In the genomic region with DNA sequence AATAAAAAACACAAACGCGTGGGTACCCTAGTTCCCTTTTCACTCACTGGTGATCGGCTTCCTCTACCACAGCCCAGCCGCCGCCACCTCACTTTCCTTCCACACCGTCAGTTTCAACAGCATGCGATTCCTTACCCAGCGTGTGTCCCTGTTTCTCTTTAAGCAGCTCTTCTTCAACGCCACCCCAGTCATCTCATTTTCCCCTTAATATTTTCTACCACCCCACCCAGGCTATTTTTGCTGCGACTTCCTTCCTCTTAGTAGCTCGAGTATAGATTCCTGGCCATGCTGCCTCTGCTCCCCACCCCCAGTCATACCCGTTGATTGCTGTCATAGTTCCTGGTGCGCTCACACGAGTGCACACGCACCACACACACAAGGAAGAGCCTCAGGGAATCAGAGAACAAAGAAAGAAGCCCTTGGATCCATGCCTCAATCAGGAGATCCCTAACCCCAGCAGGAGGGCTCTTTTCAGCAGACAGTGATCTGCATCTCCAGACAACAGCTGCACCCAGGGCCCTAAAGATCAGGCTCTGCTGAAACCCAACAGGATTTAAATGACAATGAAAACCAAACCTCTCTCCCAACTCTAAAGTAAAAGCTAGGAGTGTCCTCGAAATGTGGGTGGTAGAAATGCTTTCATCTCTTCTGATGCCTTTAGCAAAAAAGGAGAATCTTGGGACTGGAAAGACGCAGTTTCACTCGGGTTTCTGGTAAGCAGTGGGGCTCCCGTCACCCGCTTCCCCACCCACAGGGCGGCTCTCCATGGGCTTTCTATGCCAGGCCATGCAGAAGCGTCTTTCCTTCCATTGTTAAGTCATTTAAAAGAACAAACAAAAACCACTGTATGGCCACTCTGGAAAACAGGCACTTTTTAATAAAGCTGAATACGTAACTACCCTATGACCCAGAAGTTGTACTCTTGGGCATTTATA, we compare ENCODE assay signal across 8 cellular contexts. TPM values are rescaled to one million over a fixed set of nuclear protein-coding genes. Genes with fewer than 3 reads are reported as not detected.
A peak's percentile ranks its signal among the peaks of the same experiment; 100 is the strongest.
DNase-seq lines count a peak whose midpoint lies in the region; ATAC-seq, FAIRE-seq and TF ChIP-seq lines count a peak whose summit lies in the region.

No MANE protein-coding gene starts in this region.

- H3K4me3 Mint-ChIP-seq in T-cell = peak overlapping the region; percentile 81 to 85 (median 83)
- H3K4me3 Mint-ChIP-seq in central memory CD8-positive, alpha-beta T cell = peak overlapping the region; percentile 83

- FAIRE-seq in kidney (lab: Jason Lieb, UNC) = no peak

- intact Hi-C loops in kidney (cut with DNase I) = no loop called here

- H3K27me3 ChIP-seq in MG63 = no peaks in the 10 kb centered on the region

- peaks cover 30% of the 10 kb centered on the region for H3K36me3 Mint-ChIP-seq in T-cell
- H3K36me3 Mint-ChIP-seq in central memory CD8-positive, alpha-beta T cell (ENCODE audit: insufficient read depth) = peaks cover 33% of the 10 kb centered on the region

- ATAC-seq in T-cell (replicated peaks in 1 of 4) (peak; percentile 45 to 68 (median 55)), GM18520 (IDR thresholded peaks at IDR 0.05; ENCODE audit: unreplicated experiment) (no peak)
- ATAC-seq in central memory CD8-positive, alpha-beta T cell (replicated peaks; ENCODE audit: extremely low read depth, poor library complexity, severe bottlenecking) = peak; percentile 61

- H3K27me3 Mint-ChIP-seq in T-cell = no peaks in the 10 kb centered on the region
- H3K27me3 Mint-ChIP-seq in central memory CD8-positive, alpha-beta T cell = no peaks in the 10 kb centered on the region

- H3K36me3 ChIP-seq in MG63 (peaks cover 26% of the 10 kb centered on the region), kidney (ENCODE audit: control insufficient read depth in 1 of 2, insufficient read depth in 2 of 2, low read length in 2 of 2) (peaks cover 8 to 9% of the 10 kb centered on the region in 2 donors)

- POLR2A ChIA-PET in T-cell (lab: Charles Lee) = interaction anchor here (0.5 to 1.4 kb wide), 6 partner anchors 21 to 119 kb away, joined by 3 to 5 read pairs (median 4); a partner anchor contains a TSS

- DNase-seq in ELF-1 (ENCODE audit: low read depth, low spot score) (peak; percentile 98), MG63 (peak; percentile 76), T-cell (peak in 15 of 34 experiments; percentile 22 to 50 (median 35)), kidney (peak; percentile 86)
- no peak for DNase-seq in central memory CD8-positive, alpha-beta T cell (ENCODE audit: low spot score in 2 of 2)
- peak; percentile 56 for DNase-seq in stimulated activated CD4-positive, alpha-beta T cell treated with anti-CD3 and anti-CD28 coated beads, Interleukin-1b, Interleukin-23, amount 100 ng/mL, for 48 hours
- no peak for DNase-seq in effector CD4-positive, alpha-beta T cell

- no peaks in the 10 kb centered on the region for H3K9me3 Mint-ChIP-seq in T-cell
- no peaks in the 10 kb centered on the region for H3K9me3 Mint-ChIP-seq in central memory CD8-positive, alpha-beta T cell

- H3K9me3 ChIP-seq in MG63 (no peaks in the 10 kb centered on the region), kidney (ENCODE audit: control insufficient read depth in 1 of 2, low read length in 2 of 2) (no peaks in the 10 kb centered on the region)

- peak overlapping the region; percentile 97 to 99 for H3K27ac Mint-ChIP-seq in T-cell
- H3K27ac Mint-ChIP-seq in central memory CD8-positive, alpha-beta T cell (ENCODE audit: low read depth) = peak overlapping the region; percentile 91

- no peak overlapping the region for H3K4me3 ChIP-seq in MG63
- H3K4me3 ChIP-seq in kidney (ENCODE audit: low read length in 2 of 2) = peak overlapping the region; percentile 20 to 52

- H3K4me1 Mint-ChIP-seq in T-cell = peaks cover 69 to 79% (median 77%) of the 10 kb centered on the region in 3 donors
- peaks cover 57% of the 10 kb centered on the region for H3K4me1 Mint-ChIP-seq in central memory CD8-positive, alpha-beta T cell

- peak overlapping the region; percentile 78 to 81 for H3K27ac ChIP-seq in kidney (ENCODE audit: low read depth in 2 of 2, low read length in 2 of 2)

- CTCF ChIA-PET in T-cell (lab: Charles Lee) = interaction anchor here (0.6 to 1.1 kb wide), 7 partner anchors 11 to 75 kb away, joined by 3 to 4 read pairs (median 3); no protein-coding TSS in a partner anchor

- no peak for TF ChIP-seq CTCF in kidney (IDR thresholded peaks at IDR 0.05; ENCODE audit: borderline replicate concordance, extremely low read depth, insufficient read depth)

- H3K4me1 ChIP-seq in kidney (ENCODE audit: control insufficient read depth in 1 of 2, insufficient read depth in 1 of 2, low read depth in 1 of 2, low read length in 2 of 2) = peaks cover 62 to 73% of the 10 kb centered on the region in 2 donors

- H3K9ac ChIP-seq in kidney (ENCODE audit: low read length in 2 of 2) = peak overlapping the region; percentile 13 to 49

RNA-seq across cellular contexts. Expression of a gene that starts 23.8 kb away (rescaled TPM):
- 15.0 and 21.4 TPM in 2 replicates for total RNA-seq in MG63 (2014; rRNA removed; shearing (Covaris generic); ENCODE audit: low replicate concordance)
- total RNA-seq in T-cell (10 to 100 TPM; 25.9 to 85.8 (median 34.6) TPM), kidney (47.8 TPM)
- 21.4 TPM for polyA plus RNA-seq in kidney (ENCODE audit: insufficient read depth, low read depth, low replicate concordance)

RNA-seq across cellular contexts. Expression of a gene that starts 36.9 kb away (rescaled TPM):
- total RNA-seq in MG63 (2014; rRNA removed; shearing (Covaris generic); ENCODE audit: low replicate concordance) = 6.4 and 14.8 TPM in 2 replicates
- 100 to 1,000 TPM; 108 to 123 (median 116) TPM for total RNA-seq in T-cell
- 87.8 TPM for total RNA-seq in kidney
- polyA plus RNA-seq in kidney (ENCODE audit: insufficient read depth, low read depth, low replicate concordance) = 39.4 TPM

Comparison
In these comparisons a context has a peak if more than half of its experiments do, and no peak if none do; other contexts are left out.
1. DNase-seq: peak in ELF-1 (single experiment), MG63 (single experiment), kidney (single experiment) and stimulated activated CD4-positive, alpha-beta T cell treated with anti-CD3 and anti-CD28 coated beads, Interleukin-1b, Interleukin-23, amount 100 ng/mL, for 48 hours (single experiment); none in central memory CD8-positive, alpha-beta T cell (0 of 2) and effector CD4-positive, alpha-beta T cell (single experiment).